ENCODE assay signal across 15 cellular contexts in genomic region chr15:66859688-66860253, GRCh38.
"Had no signal": no experiment of that assay in that cellular context is flagged by ENCODE, and none has a peak within 500 bp of the region (broad histone marks: within the 10 kb centered on the region; RNA-seq: fewer than 3 reads in every experiment).

No MANE protein-coding gene starts in this region.

- H3K4me3 ChIP-seq: neural progenitor cell, tibial nerve had no signal

- H3K27me3 ChIP-seq: neural progenitor cell, tibial nerve had no signal

- H3K4me1 ChIP-seq: neural progenitor cell had no signal

- H3K4me3 Mint-ChIP-seq: activated CD8-positive, alpha-beta T cell treated with anti-CD3 and anti-CD28 coated beads for 36 hours; activated T-helper 17 cell treated with anti-CD3 and anti-CD28 coated beads, Interleukin-2, amount 50 U/mL, for 72 hours; brain; mesothelial cell of epicardium; neural progenitor cell; stimulated activated memory B cell treated with anti-CD40 and anti-IgM and Interleukin-4, amounts not matched to agents 10 μg/mL and 1 μg/mL and 100 μg/mL, for 72 hours; T-helper 1 cell treated with Interleukin-12 subunit alpha and Interleukin-12 subunit beta and Interleukin-4 antibody, amounts not matched to agents 30 μg/mL and 1 μg/mL, for 36 hours had no signal

- H3K9me3 ChIP-seq: tibial nerve had no signal

- DNase-seq: activated CD4-positive, alpha-beta T cell treated with anti-CD3 and anti-CD28 coated beads for 4 hours; activated CD8-positive, alpha-beta T cell treated with anti-CD3 and anti-CD28 coated beads for 36 hours; activated naive CD4-positive, alpha-beta T cell treated with anti-CD3 and anti-CD28 coated beads, Interleukin-2, amount 50 U/mL, for 16 hours; activated T-cell treated with anti-CD3 and anti-CD28 coated beads for 4 hours; amygdala; kidney; right cardiac atrium; stimulated activated CD4-positive, alpha-beta T cell treated with anti-CD3 and anti-CD28 coated beads, Interleukin-1b, Interleukin-23, amount 100 ng/mL, for 48 hours had no signal

- ATAC-seq: activated CD8-positive, alpha-beta T cell treated with anti-CD3 and anti-CD28 coated beads for 36 hours; activated T-helper 17 cell treated with anti-CD3 and anti-CD28 coated beads, Interleukin-2, amount 50 U/mL, for 72 hours; right cardiac atrium; stimulated activated memory B cell treated with anti-CD40 and anti-IgM and Interleukin-4, amounts not matched to agents 10 μg/mL and 1 μg/mL and 100 μg/mL, for 72 hours had no signal

- H3K9ac ChIP-seq: neural progenitor cell had no signal

- H3K9me3 Mint-ChIP-seq: activated CD8-positive, alpha-beta T cell treated with anti-CD3 and anti-CD28 coated beads for 36 hours; activated T-helper 17 cell treated with anti-CD3 and anti-CD28 coated beads, Interleukin-2, amount 50 U/mL, for 72 hours; brain; mesothelial cell of epicardium; neural progenitor cell; stimulated activated memory B cell treated with anti-CD40 and anti-IgM and Interleukin-4, amounts not matched to agents 10 μg/mL and 1 μg/mL and 100 μg/mL, for 72 hours; T-helper 1 cell treated with Interleukin-12 subunit alpha and Interleukin-12 subunit beta and Interleukin-4 antibody, amounts not matched to agents 30 μg/mL and 1 μg/mL, for 36 hours had no signal

- H3K36me3 ChIP-seq: neural progenitor cell, tibial nerve had no signal

- H3K36me3 Mint-ChIP-seq: brain; neural progenitor cell; stimulated activated memory B cell treated with anti-CD40 and anti-IgM and Interleukin-4, amounts not matched to agents 10 μg/mL and 1 μg/mL and 100 μg/mL, for 72 hours had no signal

- H3K27ac Mint-ChIP-seq: activated CD8-positive, alpha-beta T cell treated with anti-CD3 and anti-CD28 coated beads for 36 hours; activated T-helper 17 cell treated with anti-CD3 and anti-CD28 coated beads, Interleukin-2, amount 50 U/mL, for 72 hours; brain; mesothelial cell of epicardium; neural progenitor cell; stimulated activated memory B cell treated with anti-CD40 and anti-IgM and Interleukin-4, amounts not matched to agents 10 μg/mL and 1 μg/mL and 100 μg/mL, for 72 hours; T-helper 1 cell treated with Interleukin-12 subunit alpha and Interleukin-12 subunit beta and Interleukin-4 antibody, amounts not matched to agents 30 μg/mL and 1 μg/mL, for 36 hours had no signal
